ENCODE assay signal across 16 cellular contexts in genomic region chr20:62820962-62821725, GRCh38. TPM values are rescaled to one million over a fixed set of nuclear protein-coding genes. Genes with fewer than 3 reads are reported as not detected.
A peak's percentile ranks its signal among the peaks of the same experiment; 100 is the strongest.
DNase-seq lines count a peak whose midpoint lies in the region; ATAC-seq, FAIRE-seq and TF ChIP-seq lines count a peak whose summit lies in the region.
"Had no signal": no experiment of that assay in that cellular context is flagged by ENCODE, and none has a peak within 500 bp of the region (broad histone marks: within the 10 kb centered on the region; RNA-seq: fewer than 3 reads in every experiment).

No MANE protein-coding gene starts in this region.

- H3K9me1 ChIP-seq in K562 (ENCODE audit: control insufficient read depth, insufficient read depth, low read length), result no peaks in the 10 kb centered on the region

- H4K20me1 ChIP-seq in K562 (replicated peaks; ENCODE audit: control insufficient read depth, insufficient read depth, low read length), result peaks cover 9% of the 10 kb centered on the region; the same call in 1 of the 2 replicates
- no peaks in the 10 kb centered on the region for H4K20me1 ChIP-seq in MM.1S (ENCODE audit: insufficient read depth, low read length)

- H3F3A ChIP-seq in MM.1S (ENCODE audit: insufficient read depth, low read length), result no peaks in the 10 kb centered on the region

- H3K9ac ChIP-seq in K562 (ENCODE audit: insufficient read depth in 1 of 2, low read depth in 2 of 2, low read length in 2 of 2), result no peak overlapping the region
- H3K9ac ChIP-seq in MM.1S (ENCODE audit: low read length), result no peak overlapping the region

- H3K79me2 ChIP-seq in K562 (ENCODE audit: control insufficient read depth, insufficient read depth, low read length), result no peaks in the 10 kb centered on the region
- no peaks in the 10 kb centered on the region for H3K79me2 ChIP-seq in MM.1S (ENCODE audit: low read length)

- H3K4me1 ChIP-seq in K562 (replicated peaks in 1 of 2; ENCODE audit: control insufficient read depth in 2 of 2, insufficient read depth in 2 of 2, low read length in 2 of 2) (peaks cover 12 to 100% of the 10 kb centered on the region in 2 experiments), suprapubic skin (peaks cover 55% of the 10 kb centered on the region), MM.1S (ENCODE audit: low read length) (peaks cover 6% of the 10 kb centered on the region)

- TF ChIP-seq EP300 in K562 (IDR thresholded peaks at IDR 0.05; ENCODE audit: low read length) (no peak), suprapubic skin (IDR thresholded peaks at IDR 0.05) (no peak)

- DNase-seq in 8988T (peak; percentile 65), H7 (peak; percentile 66), K562 (ENCODE audit: extremely low read depth in 1 of 4, low spot score in 3 of 4) (no peak), substantia nigra (lab: John Stamatoyannopoulos, UW) (no peak), left colon (no peak), suprapubic skin (ENCODE audit: low spot score in 2 of 2) (no peak), MM.1S (no peak)
- DNase-seq: ACHN, DMS79, IMR-90, KG1 had no signal

- POLR2A ChIA-PET in K562 (lab: Yijun Ruan, JAX), result no interaction called here

- CTCF ChIA-PET in K562 (lab: Yijun Ruan, JAX; ENCODE audit: low intra/inter-chr PET ratio), result interaction anchor here (2.7 kb wide), 1 partner anchor 188 kb away, joined by 18 read pairs; no protein-coding TSS in a partner anchor

- no peak for TF ChIP-seq RAD21 in K562 (CRISPR knock-in tag; conservative IDR thresholded peaks at IDR 0.05 in 1 of 2, IDR thresholded peaks at IDR 0.05 in 1 of 2)

- no peak overlapping the region for H3K4me2 ChIP-seq in K562 (ENCODE audit: insufficient read depth, low read length)
- no peak overlapping the region for H3K4me2 ChIP-seq in MM.1S (ENCODE audit: low read depth, low read length)

- no TSS peak for BruUV-seq in K562 (replicated peaks; lab: Mats Ljungman, UMichigan)

- ATAC-seq in K562 (no peak), left colon (no peak)
- ATAC-seq: HCT116 had no signal

- no peaks in the 10 kb centered on the region for H3K9me2 ChIP-seq in MM.1S (replicated peaks; ENCODE audit: insufficient read depth, low read length)

- H3K4me3 ChIP-seq in H7 (ENCODE audit: insufficient read depth, low read depth, low read length) (no peak overlapping the region), K562 (no peak overlapping the region), suprapubic skin (no peak overlapping the region), MM.1S (ENCODE audit: low read length) (no peak overlapping the region)

- TF ChIP-seq CTCF in K562 (IDR thresholded peaks at IDR 0.05 in 2 of 3, conservative IDR thresholded peaks at IDR 0.05 in 1 of 3; ENCODE audit: insufficient read depth in 2 of 3, low read depth in 1 of 3, low read length in 3 of 3) (no peak), suprapubic skin (IDR thresholded peaks at IDR 0.05) (no peak), MM.1S (IDR thresholded peaks at IDR 0.05; ENCODE audit: low read length) (no peak)

- H3K9me3 ChIP-seq in K562 (replicated peaks; ENCODE audit: control insufficient read depth, insufficient read depth, low read depth, low read length) (no peaks in the 10 kb centered on the region), suprapubic skin (no peaks in the 10 kb centered on the region), MM.1S (replicated peaks; ENCODE audit: insufficient read depth, low read length) (no peaks in the 10 kb centered on the region)

- no peak for FAIRE-seq in K562 (lab: Jason Lieb, UNC)
- FAIRE-seq: GM12892 had no signal

- in situ Hi-C loops in K562 (cut with MboI), result loop anchor here (10.0 kb wide), 1 partner anchor 194 kb away; no protein-coding TSS in a partner anchor

- H2AFZ ChIP-seq in K562 (ENCODE audit: low read depth, low read length) (no peak overlapping the region), MM.1S (ENCODE audit: low read length) (no peak overlapping the region)

- peaks cover 8% of the 10 kb centered on the region for H3K27me3 ChIP-seq in H7 (ENCODE audit: control insufficient read depth, insufficient read depth, low read length)
- peaks cover 0 to 4% of the 10 kb centered on the region in 2 experiments; a peak in 3 of 5 replicates for H3K27me3 ChIP-seq in K562 (ENCODE audit: control insufficient read depth in 2 of 2, insufficient read depth in 2 of 2, low read length in 2 of 2)
- H3K27me3 ChIP-seq in suprapubic skin, result peaks cover 26% of the 10 kb centered on the region
- peaks cover 60% of the 10 kb centered on the region for H3K27me3 ChIP-seq in MM.1S (replicated peaks; ENCODE audit: insufficient read depth, low read length)

- H3K27ac ChIP-seq in K562 (ENCODE audit: extremely low read depth, low read depth, low read length) (no peak overlapping the region), substantia nigra (ENCODE audit: low read depth, low read length, poor library complexity, severe bottlenecking) (peak overlapping the region; percentile 97), suprapubic skin (no peak overlapping the region), MM.1S (ENCODE audit: low read length) (no peak overlapping the region)
- H3K27ac ChIP-seq: C4-2B had no signal

- TF ChIP-seq POLR2A in K562 (conservative IDR thresholded peaks at IDR 0.05), result no peak
- TF ChIP-seq POLR2A in suprapubic skin (IDR thresholded peaks at IDR 0.05), result no peak

- H3K36me3 ChIP-seq in H7 (replicated peaks; ENCODE audit: control insufficient read depth, insufficient read depth, low read length), result no peaks in the 10 kb centered on the region; the same call in 1 of the 2 replicates
- H3K36me3 ChIP-seq in K562 (ENCODE audit: control insufficient read depth, insufficient read depth, low read length), result no peaks in the 10 kb centered on the region
- no peaks in the 10 kb centered on the region for H3K36me3 ChIP-seq in suprapubic skin
- no peaks in the 10 kb centered on the region for H3K36me3 ChIP-seq in MM.1S (replicated peaks; ENCODE audit: insufficient read depth, low read length)

- 38% methylated on average over 13 of the region's 19 CpGs for WGBS in K562 (ENCODE audit: insufficient coverage, low coverage, missing lambda C conversion rate)
- WGBS in suprapubic skin, result 78% methylated on average over 13 of the region's 19 CpGs

- intact Hi-C loops in K562 (cut with micrococcal nuclease), result loop anchor here (10.0 kb wide), 1 partner anchor 54 kb away; no protein-coding TSS in a partner anchor
- intact Hi-C loops in left colon (cut with DNase I, micrococcal nuclease), result no loop called here

RNA-seq across cellular contexts. Expression of gene COL9A3, which starts 4.3 kb away (rescaled TPM):
- total RNA-seq in H7 (2014; rRNA removed; shearing (Covaris generic)), result 131 and 139 TPM in 2 replicates
- 2.5 and 7.3 TPM in 2 replicates for total RNA-seq in K562 (2011; cell fraction: chromatin; rRNA removed; ENCODE audit: low replicate concordance)
- total RNA-seq in K562 (2011; cell fraction: nucleolus; rRNA removed), result 4.0 and 4.9 TPM in 2 replicates
- total RNA-seq in K562 (2011; cell fraction: nucleoplasm; rRNA removed), result 2.8 and 4.0 TPM in 2 replicates
- total RNA-seq in K562 (2014; rRNA removed) (0.77 and 1.9 TPM in 2 replicates), K562 (2014; rRNA removed; fragmentation: Illumina TruSeq; extraction: Trizol) (0.18 and 0.51 TPM in 2 replicates), K562 (2015; rRNA removed; fragmentation: Illumina TruSeq; extraction: Trizol) (0.98 and 1.4 TPM in 2 replicates), K562 (2021) (1.3 and 1.7 TPM in 2 replicates), left colon (1 to 10 TPM; 2.3 to 2.8 TPM), suprapubic skin (10 to 100 TPM in 1 of 4 donors, 1 to 10 TPM in 3; 6.1 to 11.3 (median 8.1) TPM)
- polyA plus RNA-seq in K562 (2011; rRNA removed) (1.3 and 2.5 TPM in 2 replicates), K562 (2014; fragmentation: Illumina TruSeq; extraction: Trizol) (0.48 and 0.76 TPM in 2 replicates), K562 (2014; fragmentation: Nextera tagmentation; extraction: Ambion mirVana) (under 1 TPM in 1 of 2 experiments, not detected in 1; 0.14 TPM), K562 (2014; rRNA removed) (3.0 and 3.6 TPM in 2 replicates)
- polyA plus RNA-seq in K562 (2011; cell fraction: cytosol; rRNA removed), result 1.7 and 1.9 TPM in 2 replicates
- 12.1 and 20.8 TPM in 2 replicates for polyA plus RNA-seq in K562 (2011; cell fraction: nucleus; rRNA removed)
- 2.0 and 3.0 TPM in 2 replicates for polyA plus RNA-seq in K562 (2012)
- 0.35 and 0.87 TPM in 2 replicates for polyA minus RNA-seq in K562 (2011; rRNA and poly(A)+ RNA removed)
- polyA minus RNA-seq in K562 (2011; cell fraction: cytosol; rRNA and poly(A)+ RNA removed), result 1.3 TPM in 1 of 2 replicates, not detected in the other
- 1.2 and 2.3 TPM in 2 replicates for polyA minus RNA-seq in K562 (2011; cell fraction: nucleus; rRNA and poly(A)+ RNA removed)
- total RNA-seq: CD4-positive, alpha-beta memory T cell; H4 had no signal

RNA-seq across cellular contexts. Expression of gene OGFR, which starts 16.5 kb away (rescaled TPM):
- 50.1 and 57.1 TPM in 2 replicates for total RNA-seq in H7 (2014; rRNA removed; shearing (Covaris generic))
- 16.5 and 43.5 TPM in 2 replicates for total RNA-seq in K562 (2011; cell fraction: chromatin; rRNA removed; ENCODE audit: low replicate concordance)
- total RNA-seq in K562 (2011; cell fraction: nucleolus; rRNA removed), result 33.8 and 38.4 TPM in 2 replicates
- total RNA-seq in K562 (2011; cell fraction: nucleoplasm; rRNA removed), result 22.4 and 24.6 TPM in 2 replicates
- total RNA-seq in K562 (2014; rRNA removed) (56.3 and 56.5 TPM in 2 replicates), K562 (2014; rRNA removed; fragmentation: Illumina TruSeq; extraction: Trizol) (8.9 and 10.3 TPM in 2 replicates), K562 (2015; rRNA removed; fragmentation: Illumina TruSeq; extraction: Trizol) (17.5 and 18.7 TPM in 2 replicates), K562 (2021) (33.1 and 36.5 TPM in 2 replicates), left colon (10 to 100 TPM; 39.5 to 41.0 TPM), suprapubic skin (10 to 100 TPM; 32.1 to 54.1 (median 42.5) TPM)
- polyA plus RNA-seq in K562 (2011; rRNA removed) (23.3 and 25.4 TPM in 2 replicates), K562 (2014; fragmentation: Illumina TruSeq; extraction: Trizol) (16.6 and 22.0 TPM in 2 replicates), K562 (2014; fragmentation: Nextera tagmentation; extraction: Ambion mirVana) (under 1 TPM; 0.39 TPM), K562 (2014; rRNA removed) (34.2 and 36.7 TPM in 2 replicates)
- 15.8 and 36.7 TPM in 2 replicates for polyA plus RNA-seq in K562 (2011; cell fraction: cytosol; rRNA removed)
- 32.3 and 48.8 TPM in 2 replicates for polyA plus RNA-seq in K562 (2011; cell fraction: nucleus; rRNA removed)
- polyA plus RNA-seq in K562 (2012), result 21.1 and 26.0 TPM in 2 replicates
- polyA minus RNA-seq in K562 (2011; rRNA and poly(A)+ RNA removed), result 17.7 and 23.1 TPM in 2 replicates
- polyA minus RNA-seq in K562 (2011; cell fraction: cytosol; rRNA and poly(A)+ RNA removed), result 19.9 and 22.3 TPM in 2 replicates
- 8.8 and 9.7 TPM in 2 replicates for polyA minus RNA-seq in K562 (2011; cell fraction: nucleus; rRNA and poly(A)+ RNA removed)

RNA-seq across cellular contexts. Expression of gene MRGBP, which starts 24.9 kb away (rescaled TPM):
- total RNA-seq in H7 (2014; rRNA removed; shearing (Covaris generic)), result 28.3 and 28.5 TPM in 2 replicates
- 11.0 and 21.6 TPM in 2 replicates for total RNA-seq in K562 (2011; cell fraction: chromatin; rRNA removed; ENCODE audit: low replicate concordance)
- 16.4 and 17.2 TPM in 2 replicates for total RNA-seq in K562 (2011; cell fraction: nucleolus; rRNA removed)
- total RNA-seq in K562 (2011; cell fraction: nucleoplasm; rRNA removed), result 12.8 and 15.0 TPM in 2 replicates
- total RNA-seq in K562 (2014; rRNA removed) (31.3 and 37.0 TPM in 2 replicates), K562 (2014; rRNA removed; fragmentation: Illumina TruSeq; extraction: Trizol) (18.1 TPM in 2 replicates), K562 (2015; rRNA removed; fragmentation: Illumina TruSeq; extraction: Trizol) (25.2 and 25.7 TPM in 2 replicates), K562 (2021) (25.1 and 26.1 TPM in 2 replicates), left colon (10 to 100 TPM in 1 of 2 donors, 1 to 10 TPM in 1; 8.1 to 10.6 TPM), suprapubic skin (10 to 100 TPM in 3 of 4 donors, 1 to 10 TPM in 1; 10.0 to 13.3 (median 11.7) TPM)
- polyA plus RNA-seq in K562 (2011; rRNA removed) (18.7 and 20.7 TPM in 2 replicates), K562 (2014; fragmentation: Illumina TruSeq; extraction: Trizol) (18.4 and 21.0 TPM in 2 replicates), K562 (2014; fragmentation: Nextera tagmentation; extraction: Ambion mirVana) (1 to 10 TPM; 1.9 to 2.8 TPM), K562 (2014; rRNA removed) (26.3 and 26.7 TPM in 2 replicates)
- 20.8 and 28.5 TPM in 2 replicates for polyA plus RNA-seq in K562 (2011; cell fraction: cytosol; rRNA removed)
- 27.0 and 39.1 TPM in 2 replicates for polyA plus RNA-seq in K562 (2011; cell fraction: nucleus; rRNA removed)
- polyA plus RNA-seq in K562 (2012), result 14.8 and 21.7 TPM in 2 replicates
- 12.7 and 15.7 TPM in 2 replicates for polyA minus RNA-seq in K562 (2011; rRNA and poly(A)+ RNA removed)
- polyA minus RNA-seq in K562 (2011; cell fraction: cytosol; rRNA and poly(A)+ RNA removed), result 9.6 and 11.5 TPM in 2 replicates
- polyA minus RNA-seq in K562 (2011; cell fraction: nucleus; rRNA and poly(A)+ RNA removed), result 9.4 and 12.2 TPM in 2 replicates

RNA-seq across cellular contexts. Expression of gene TCFL5, which starts 40.5 kb away (rescaled TPM):
- 25.7 and 36.8 TPM in 2 replicates for total RNA-seq in H7 (2014; rRNA removed; shearing (Covaris generic))
- 13.1 and 14.9 TPM in 2 replicates for total RNA-seq in K562 (2011; cell fraction: chromatin; rRNA removed; ENCODE audit: low replicate concordance)
- 7.5 and 9.5 TPM in 2 replicates for total RNA-seq in K562 (2011; cell fraction: nucleolus; rRNA removed)
- 8.6 and 8.8 TPM in 2 replicates for total RNA-seq in K562 (2011; cell fraction: nucleoplasm; rRNA removed)
- total RNA-seq in K562 (2014; rRNA removed) (11.1 and 11.2 TPM in 2 replicates), K562 (2014; rRNA removed; fragmentation: Illumina TruSeq; extraction: Trizol) (7.4 and 7.9 TPM in 2 replicates), K562 (2015; rRNA removed; fragmentation: Illumina TruSeq; extraction: Trizol) (9.2 and 10.2 TPM in 2 replicates), K562 (2021) (11.1 and 12.6 TPM in 2 replicates), left colon (1 to 10 TPM; 5.9 to 6.5 TPM), suprapubic skin (10 to 100 TPM in 2 of 4 donors, 1 to 10 TPM in 2; 9.0 to 20.3 (median 12.7) TPM)
- polyA plus RNA-seq in K562 (2011; rRNA removed) (8.5 and 12.2 TPM in 2 replicates), K562 (2014; fragmentation: Illumina TruSeq; extraction: Trizol) (5.9 and 7.9 TPM in 2 replicates), K562 (2014; fragmentation: Nextera tagmentation; extraction: Ambion mirVana) (1 to 10 TPM in 1 of 2 experiments, under 1 TPM in 1; 1.00 to 1.1 TPM), K562 (2014; rRNA removed) (9.1 and 10.5 TPM in 2 replicates)
- polyA plus RNA-seq in K562 (2011; cell fraction: cytosol; rRNA removed), result 4.3 and 4.4 TPM in 2 replicates
- polyA plus RNA-seq in K562 (2011; cell fraction: nucleus; rRNA removed), result 8.0 and 8.3 TPM in 2 replicates
- 6.7 and 8.1 TPM in 2 replicates for polyA plus RNA-seq in K562 (2012)
- polyA minus RNA-seq in K562 (2011; rRNA and poly(A)+ RNA removed), result 6.6 and 6.8 TPM in 2 replicates
- 3.8 and 6.5 TPM in 2 replicates for polyA minus RNA-seq in K562 (2011; cell fraction: cytosol; rRNA and poly(A)+ RNA removed)
- polyA minus RNA-seq in K562 (2011; cell fraction: nucleus; rRNA and poly(A)+ RNA removed), result 1.9 and 3.9 TPM in 2 replicates

Comparison
In these comparisons a context has a peak if more than half of its experiments do, and no peak if none do; other contexts are left out.
1. DNase-seq: peak in 8988T (single experiment) and H7 (single experiment); none in K562 (0 of 4), substantia nigra (0 of 49), left colon (0 of 2), suprapubic skin (0 of 2) and MM.1S (single experiment).
2. RNA of gene COL9A3, which starts 4.3 kb away (total RNA-seq): 131 to 139 TPM in H7; 6.1 to 11.3 TPM in suprapubic skin, 2.3 to 2.8 TPM in left colon and 0.18 to 7.3 TPM in K562; every median in the first group is over 10 times any median in the second.